35 cellular contexts compared by ENCODE assay signal in the genomic region with DNA sequence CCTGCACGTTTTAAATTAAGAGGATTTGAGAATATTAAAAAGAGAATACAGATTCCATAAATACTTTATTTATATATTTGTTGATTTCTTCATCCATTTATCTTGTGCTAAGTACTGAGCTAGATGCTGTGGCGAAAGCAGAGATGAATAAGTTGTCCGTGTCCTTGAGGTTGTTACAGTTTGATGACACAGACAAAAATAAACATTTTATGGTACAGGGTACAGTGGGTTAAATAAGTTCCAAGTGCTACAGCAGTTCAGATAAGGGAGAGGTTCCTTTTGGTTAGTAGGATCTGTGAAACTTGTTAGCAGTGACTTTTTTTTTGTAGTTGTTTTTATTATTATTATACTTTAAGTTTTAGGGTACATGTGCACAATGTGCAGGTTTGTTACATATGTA. TPM values are rescaled to one million over a fixed set of nuclear protein-coding genes. Genes with fewer than 3 reads are reported as not detected.
DNase-seq lines count a peak whose midpoint lies in the region; ATAC-seq, FAIRE-seq and TF ChIP-seq lines count a peak whose summit lies in the region.
"Had no signal": no experiment of that assay in that cellular context is flagged by ENCODE, and none has a peak within 500 bp of the region (broad histone marks: within the 10 kb centered on the region; RNA-seq: fewer than 3 reads in every experiment).

No MANE protein-coding gene starts in this region.

- FAIRE-seq in HepG2 (lab: Jason Lieb, UNC): no peak
- FAIRE-seq: A204.1, A549, D721Med had no signal

- ATAC-seq in HepG2: peak; percentile 82
- ATAC-seq in right lobe of liver: no peak
- peak; percentile 50 for ATAC-seq in mucosa of descending colon
- no peak for ATAC-seq in GM18519 (IDR thresholded peaks at IDR 0.05; ENCODE audit: low FRiP score, unreplicated experiment)
- ATAC-seq: A549; CD8-positive, alpha-beta T cell had no signal

- H4K20me1 ChIP-seq in HepG2 (ENCODE audit: insufficient read depth, low read length): no peaks in the 10 kb centered on the region
- H4K20me1 ChIP-seq in hepatocyte (ENCODE audit: insufficient read depth, poor library complexity, severe bottlenecking): no peaks in the 10 kb centered on the region
- H4K20me1 ChIP-seq: BLaER1; BLaER1 treated with 17β-estradiol and CSF1 and Interleukin-3, amounts not matched to agents 10 nM and 100 nM had no signal

- H3K27me3 ChIP-seq in HepG2 (ENCODE audit: control insufficient read depth in 1 of 2, insufficient read depth in 2 of 2, low read length in 2 of 2): no peaks in the 10 kb centered on the region
- H3K27me3 ChIP-seq in right lobe of liver: no peaks in the 10 kb centered on the region
- no peaks in the 10 kb centered on the region for H3K27me3 ChIP-seq in hepatocyte
- H3K27me3 ChIP-seq: BE2C; BLaER1; BLaER1 treated with 17β-estradiol and CSF1 and Interleukin-3, amounts not matched to agents 10 nM and 100 nM had no signal

- H3K36me3 ChIP-seq in HepG2 (replicated peaks in 1 of 2; ENCODE audit: control insufficient read depth in 1 of 2, insufficient read depth in 2 of 2, low read length in 2 of 2): no peaks in the 10 kb centered on the region
- H3K36me3 ChIP-seq in right lobe of liver: no peaks in the 10 kb centered on the region
- H3K36me3 ChIP-seq in hepatocyte (replicated peaks; ENCODE audit: insufficient read depth, low read depth): no peaks in the 10 kb centered on the region
- H3K36me3 ChIP-seq in mucosa of descending colon (ENCODE audit: low read depth): no peaks in the 10 kb centered on the region
- H3K36me3 ChIP-seq: BE2C; BLaER1; BLaER1 treated with 17β-estradiol and CSF1 and Interleukin-3, amounts not matched to agents 10 nM and 100 nM had no signal

- no peak overlapping the region for H3K9ac ChIP-seq in HepG2 (ENCODE audit: insufficient read depth, low read depth, low read length)
- H3K9ac ChIP-seq: BLaER1; BLaER1 treated with 17β-estradiol and CSF1 and Interleukin-3, amounts not matched to agents 10 nM and 100 nM had no signal

- no TSS peak for BruUV-seq in HepG2 (replicated peaks; lab: Mats Ljungman, UMichigan)

- H3K79me2 ChIP-seq in HepG2 (ENCODE audit: insufficient read depth, low read length): no peaks in the 10 kb centered on the region
- no peaks in the 10 kb centered on the region for H3K79me2 ChIP-seq in hepatocyte

- POLR2A ChIA-PET in HepG2 (lab: Yijun Ruan, JAX): no interaction called here

- intact Hi-C loops in HepG2 (cut with micrococcal nuclease; ENCODE audit: unreplicated experiment): no loop called here
- intact Hi-C loops in right lobe of liver (cut with DNase I): no loop called here
- intact Hi-C loops in mucosa of descending colon (cut with DNase I, micrococcal nuclease): no loop called here
- intact Hi-C loops in head of caudate nucleus (cut with DNase I): no loop called here

- H3K27ac ChIP-seq in HepG2 (ENCODE audit: extremely low read length, insufficient read depth, low read length): no peak overlapping the region
- H3K27ac ChIP-seq in right lobe of liver: no peak overlapping the region
- H3K27ac ChIP-seq in hepatocyte: no peak overlapping the region
- H3K27ac ChIP-seq: 22Rv1; A549; BLaER1; BLaER1 treated with 17β-estradiol and CSF1 and Interleukin-3, amounts not matched to agents 10 nM and 100 nM; C4-2B had no signal

- H3K9me2 ChIP-seq in hepatocyte (replicated peaks; ENCODE audit: insufficient read depth): no peaks in the 10 kb centered on the region

- no peak for TF ChIP-seq RAD21 in HepG2 (CRISPR knock-in tag; IDR thresholded peaks at IDR 0.05)

- in situ Hi-C loops in HepG2 (cut with HindIII; ENCODE audit: extremely low pct_ligation_motif_present, low pct_unique_long_range_greater_than_20kb): no loop called here

- H3K4me1 ChIP-seq in HepG2 (ENCODE audit: insufficient read depth, low read length) (peaks cover 8% of the 10 kb centered on the region; the same call in 1 of the 2 replicates), right lobe of liver (no peaks in the 10 kb centered on the region), hepatocyte (ENCODE audit: insufficient read depth) (no peaks in the 10 kb centered on the region), mucosa of descending colon (ENCODE audit: low read depth) (no peaks in the 10 kb centered on the region)
- H3K4me1 ChIP-seq: A549; BE2C; BLaER1; BLaER1 treated with 17β-estradiol and CSF1 and Interleukin-3, amounts not matched to agents 10 nM and 100 nM; Caco-2 had no signal

- H3K9me3 ChIP-seq in HepG2 (ENCODE audit: low read length) (no peaks in the 10 kb centered on the region), right lobe of liver (no peaks in the 10 kb centered on the region), hepatocyte (ENCODE audit: low read depth) (no peaks in the 10 kb centered on the region), mucosa of descending colon (no peaks in the 10 kb centered on the region)
- H3K9me3 ChIP-seq: A549; BE2C; BLaER1; BLaER1 treated with 17β-estradiol and CSF1 and Interleukin-3, amounts not matched to agents 10 nM and 100 nM; Caco-2 had no signal

- H2AFZ ChIP-seq in HepG2 (ENCODE audit: low read length) (no peak overlapping the region), hepatocyte (no peak overlapping the region)

- 0 out of 2 replicates have a peak overlapping the region, but pooled peaks have one; percentile 12 for H3K4me2 ChIP-seq in HepG2 (ENCODE audit: low read depth, low read length)
- H3K4me2 ChIP-seq in hepatocyte: no peak overlapping the region
- H3K4me2 ChIP-seq: A549; BLaER1; BLaER1 treated with 17β-estradiol and CSF1 and Interleukin-3, amounts not matched to agents 10 nM and 100 nM had no signal

- WGBS in HepG2 (ENCODE audit: low lambda C conversion rate): 0% methylated on average over 3 of the region's 3 CpGs
- WGBS in right lobe of liver (ENCODE audit: insufficient coverage, low coverage, low lambda C conversion rate, missing lambda C conversion rate): 32% methylated on average over 3 of the region's 3 CpGs
- 64% methylated on average over 3 of the region's 3 CpGs for WGBS in hepatocyte (ENCODE audit: low lambda C conversion rate, missing lambda C conversion rate)

- H3K4me3 ChIP-seq in HepG2 (replicated peaks in 1 of 3; ENCODE audit: insufficient read depth in 1 of 3, low read depth in 2 of 3, low read length in 3 of 3): no peak overlapping the region
- H3K4me3 ChIP-seq in right lobe of liver: no peak overlapping the region
- H3K4me3 ChIP-seq in hepatocyte: no peak overlapping the region
- H3K4me3 ChIP-seq in mucosa of descending colon: no peak overlapping the region
- H3K4me3 ChIP-seq: A549; BLaER1; BLaER1 treated with 17β-estradiol and CSF1 and Interleukin-3, amounts not matched to agents 10 nM and 100 nM had no signal

- CTCF ChIA-PET in HepG2 (lab: Yijun Ruan, JAX; ENCODE audit: low intra/inter-chr PET ratio, low total read pairs): no interaction called here

- TF ChIP-seq CTCF in HepG2 (CRISPR knock-in tag; IDR thresholded peaks at IDR 0.05): no peak
- no peak for TF ChIP-seq CTCF in right lobe of liver (IDR thresholded peaks at IDR 0.05)
- no peak for TF ChIP-seq CTCF in hepatocyte (IDR thresholded peaks at IDR 0.05; ENCODE audit: poor library complexity)
- TF ChIP-seq CTCF in mucosa of descending colon (IDR thresholded peaks at IDR 0.05): no peak

- DNase-seq in HepG2 (ENCODE audit: low spot score): peak; percentile 18
- no peak for DNase-seq in right lobe of liver
- peak; percentile 29 for DNase-seq in amniotic epithelial cell (ENCODE audit: low read depth)
- peak; percentile 9 for DNase-seq in hepatocyte (ENCODE audit: low spot score)
- no peak for DNase-seq in mucosa of descending colon
- DNase-seq in stimulated activated CD4-positive, alpha-beta T cell treated with anti-CD3 and anti-CD28 coated beads, Interleukin-2, amount 100 ng/mL, for 48 hours: no peak
- DNase-seq in head of caudate nucleus: no peak
- DNase-seq: 8988T; ACHN; AML-193; BE2C; C1 segment of cervical spinal cord; Caco-2; Calu3; CD4-positive, alpha-beta memory T cell; CD4-positive, alpha-beta T cell; CD4-positive, CD25-positive, alpha-beta regulatory T cell; CD8-positive, alpha-beta memory T cell; CD8-positive, alpha-beta T cell; COR-L47; DMS 273 treated with DMSO at 0.1 percent for 48 hours; DMS153; DMS53; DMS79; DMS79 treated with DMSO at 0.1 percent for 48 hours; DND-41; EL had no signal

- TF ChIP-seq EP300 in HepG2 (IDR thresholded peaks at IDR 0.05; ENCODE audit: low read depth in 2 of 2, low read length in 2 of 2): no peak
- TF ChIP-seq EP300 in HepG2 (CRISPR knock-in tag; IDR thresholded peaks at IDR 0.05; ENCODE audit: borderline replicate concordance): no peak

- TF ChIP-seq POLR2A in HepG2 (IDR thresholded peaks at IDR 0.05; ENCODE audit: insufficient read depth in 1 of 2, low read depth in 2 of 2, low read length in 2 of 2) (no peak), right lobe of liver (IDR thresholded peaks at IDR 0.05) (no peak)

TF ChIP-seq in HepG2, 621 proteins besides CTCF, POLR2A, EP300 and RAD21 (continues in another document):
- TF ChIP-seq ZNF652 (CRISPR knock-in tag; IDR thresholded peaks at IDR 0.05; ENCODE audit: borderline replicate concordance, low read depth) (peak; percentile 89), GATAD2A (CRISPR knock-in tag; IDR thresholded peaks at IDR 0.05) (peak; percentile 68)

RNA-seq across cellular contexts. Expression of gene MACIR, which starts 50.2 kb away (rescaled TPM):
- 4.4 and 5.5 TPM in 2 replicates for total RNA-seq in HepG2 (2016; rRNA removed; fragmentation: Illumina TruSeq; extraction: Trizol)
- 1.5 and 1.7 TPM in 2 replicates for total RNA-seq in HepG2 (2016; cell fraction: cytosol; rRNA removed; fragmentation: Illumina TruSeq; extraction: Trizol; ENCODE audit: low read depth)
- total RNA-seq in HepG2 (2016; cell fraction: insoluble cytoplasmic fraction; rRNA removed; fragmentation: Illumina TruSeq; extraction: Trizol): 4.0 and 5.9 TPM in 2 replicates
- 4.6 and 4.8 TPM in 2 replicates for total RNA-seq in HepG2 (2016; cell fraction: membrane; rRNA removed; fragmentation: Illumina TruSeq; extraction: Trizol)
- 2.2 and 2.6 TPM in 2 replicates for total RNA-seq in HepG2 (2016; cell fraction: nucleus; rRNA removed; fragmentation: Illumina TruSeq; extraction: Trizol)
- polyA plus RNA-seq in HepG2 (2011; rRNA removed): 2.2 and 2.4 TPM in 2 replicates
- polyA plus RNA-seq in HepG2 (2011; cell fraction: cytosol; rRNA removed): 1.3 TPM in 2 replicates
- polyA plus RNA-seq in HepG2 (2011; cell fraction: nucleus; rRNA removed): 1.0 and 1.5 TPM in 2 replicates
- 1.9 and 2.3 TPM in 2 replicates for polyA plus RNA-seq in HepG2 (2012)
- 1.0 and 1.7 TPM in 2 replicates for polyA plus RNA-seq in HepG2 (2016; cell fraction: cytosol; fragmentation: Illumina TruSeq; extraction: Trizol; ENCODE audit: low read depth)
- polyA plus RNA-seq in HepG2 (2016; cell fraction: insoluble cytoplasmic fraction; fragmentation: Illumina TruSeq; extraction: Trizol; ENCODE audit: low read depth): 4.9 and 5.7 TPM in 2 replicates
- polyA plus RNA-seq in HepG2 (2016; cell fraction: membrane; fragmentation: Illumina TruSeq; extraction: Trizol; ENCODE audit: low read depth): 2.4 and 2.9 TPM in 2 replicates
- polyA plus RNA-seq in HepG2 (2016; cell fraction: nucleus; fragmentation: Illumina TruSeq; extraction: Trizol; ENCODE audit: insufficient read depth, low read depth): 4.8 and 6.3 TPM in 2 replicates
- 2.1 and 22.8 TPM in 2 replicates for polyA minus RNA-seq in HepG2 (2011; rRNA and poly(A)+ RNA removed; ENCODE audit: low replicate concordance)
- 1.2 and 2.0 TPM in 2 replicates for polyA minus RNA-seq in HepG2 (2011; cell fraction: cytosol; rRNA and poly(A)+ RNA removed)
- polyA minus RNA-seq in HepG2 (2011; cell fraction: nucleus; rRNA and poly(A)+ RNA removed): 1.8 and 2.7 TPM in 2 replicates
- 1 to 10 TPM in 2 of 6 experiments, under 1 TPM in 4; 0.37 to 1.9 (median 0.75) TPM for total RNA-seq in right lobe of liver
- total RNA-seq in hepatocyte: 25.5 and 26.4 TPM in 2 replicates
- 16.0 and 16.5 TPM in 2 replicates for polyA plus RNA-seq in hepatocyte
- total RNA-seq in mucosa of descending colon: 10 to 100 TPM; 30.3 to 72.5 (median 67.9) TPM

Comparison
In these comparisons a context has a peak if more than half of its experiments do, and no peak if none do; other contexts are left out.
1. ATAC-seq: peak in HepG2 (single experiment) and mucosa of descending colon (single experiment); none in right lobe of liver (0 of 4) and GM18519 (single experiment).
2. DNase-seq: peak in HepG2 (single experiment), amniotic epithelial cell (single experiment) and hepatocyte (single experiment); none in right lobe of liver (0 of 3), mucosa of descending colon (0 of 3), stimulated activated CD4-positive, alpha-beta T cell treated with anti-CD3 and anti-CD28 coated beads, Interleukin-2, amount 100 ng/mL, for 48 hours (0 of 2) and head of caudate nucleus (0 of 42).